In genomic region chr18:79616651-79617518, GRCh38 we compare ENCODE assay signal across 10 cellular contexts.
A peak's percentile ranks its signal among the peaks of the same experiment; 100 is the strongest.
DNase-seq lines count a peak whose midpoint lies in the region; ATAC-seq and TF ChIP-seq lines count a peak whose summit lies in the region.
"Had no signal": no experiment of that assay in that cellular context is flagged by ENCODE, and none has a peak within 500 bp of the region (broad histone marks: within the 10 kb centered on the region; RNA-seq: fewer than 3 reads in every experiment).

No MANE protein-coding gene starts in this region.

- TF ChIP-seq CTCF in HFF-Myc (IDR thresholded peaks at IDR 0.05; ENCODE audit: low read depth, low read length, missing control alignments) (no peak), mesothelial cell of epicardium (IDR thresholded peaks at IDR 0.05; ENCODE audit: unreplicated experiment) (no peak)

- no peaks in the 10 kb centered on the region for H3K36me3 Mint-ChIP-seq in mesothelial cell of epicardium
- H3K36me3 Mint-ChIP-seq in activated CD4-positive, alpha-beta T cell treated with anti-CD3 and anti-CD28 coated beads, Interleukin-2, amount 10 ng/mL, durations not matched to agents 24 days and 14 days (ENCODE audit: low read depth): no peaks in the 10 kb centered on the region

- DNase-seq in HFF-Myc (ENCODE audit: extremely low read depth, low read depth): no peak
- DNase-seq in dedifferentiated amniotic fluid mesenchymal stem cell (ENCODE audit: extremely low spot score): peak; percentile 15
- DNase-seq in iPS-NIHi7 (ENCODE audit: extremely low spot score): peak; percentile 81
- DNase-seq in stimulated activated naive CD8-positive, alpha-beta T cell treated with anti-CD3 and anti-CD28 coated beads, Interleukin-15, Interleukin-2, amounts not matched to agents 100 U/mL and 50 U/mL, for 24 hours: no peak
- no peak for DNase-seq in KG1 (lab: John Stamatoyannopoulos, UW)
- DNase-seq in mesothelial cell of epicardium (ENCODE audit: low spot score in 2 of 2, unreplicated experiment in 2 of 2): no peak
- no peak for DNase-seq in activated CD4-positive, alpha-beta T cell treated with anti-CD3 and anti-CD28 coated beads, Interleukin-2, amount 10 ng/mL, durations not matched to agents 24 days and 14 days
- DNase-seq: DND-41, NCI-H510A treated with DMSO at 0.1 percent for 48 hours had no signal

- intact Hi-C loops in activated CD4-positive, alpha-beta T cell treated with anti-CD3 and anti-CD28 coated beads, Interleukin-2, amount 10 ng/mL, durations not matched to agents 24 days and 14 days (cut with micrococcal nuclease): no loop called here

- peak overlapping the region; percentile 18 for H3K4me3 ChIP-seq in HFF-Myc (replicated peaks; ENCODE audit: low read depth, low read length)

- H3K9me3 Mint-ChIP-seq in mesothelial cell of epicardium: no peaks in the 10 kb centered on the region
- no peaks in the 10 kb centered on the region for H3K9me3 Mint-ChIP-seq in activated CD4-positive, alpha-beta T cell treated with anti-CD3 and anti-CD28 coated beads, Interleukin-2, amount 10 ng/mL, durations not matched to agents 24 days and 14 days

- H3K27ac Mint-ChIP-seq in mesothelial cell of epicardium: no peak overlapping the region
- no peak overlapping the region for H3K27ac Mint-ChIP-seq in activated CD4-positive, alpha-beta T cell treated with anti-CD3 and anti-CD28 coated beads, Interleukin-2, amount 10 ng/mL, durations not matched to agents 24 days and 14 days

- peak; percentile 14 for ATAC-seq in stimulated activated naive CD8-positive, alpha-beta T cell treated with anti-CD3 and anti-CD28 coated beads, Interleukin-15, Interleukin-2, amounts not matched to agents 100 U/mL and 50 U/mL, for 24 hours
- ATAC-seq in GM18498 (IDR thresholded peaks at IDR 0.05; ENCODE audit: unreplicated experiment): no peak

- H3K27me3 Mint-ChIP-seq in mesothelial cell of epicardium (ENCODE audit: low read depth): no peaks in the 10 kb centered on the region
- no peaks in the 10 kb centered on the region for H3K27me3 Mint-ChIP-seq in activated CD4-positive, alpha-beta T cell treated with anti-CD3 and anti-CD28 coated beads, Interleukin-2, amount 10 ng/mL, durations not matched to agents 24 days and 14 days

- H3K4me1 Mint-ChIP-seq in mesothelial cell of epicardium: no peaks in the 10 kb centered on the region
- no peaks in the 10 kb centered on the region for H3K4me1 Mint-ChIP-seq in activated CD4-positive, alpha-beta T cell treated with anti-CD3 and anti-CD28 coated beads, Interleukin-2, amount 10 ng/mL, durations not matched to agents 24 days and 14 days

- no peak overlapping the region for H3K4me3 Mint-ChIP-seq in mesothelial cell of epicardium
- H3K4me3 Mint-ChIP-seq in activated CD4-positive, alpha-beta T cell treated with anti-CD3 and anti-CD28 coated beads, Interleukin-2, amount 10 ng/mL, durations not matched to agents 24 days and 14 days: no peak overlapping the region

Comparison
In these comparisons a context has a peak if more than half of its experiments do, and no peak if none do; other contexts are left out.
1. DNase-seq: peak in dedifferentiated amniotic fluid mesenchymal stem cell (single experiment) and iPS-NIHi7 (single experiment); none in HFF-Myc (single experiment), stimulated activated naive CD8-positive, alpha-beta T cell treated with anti-CD3 and anti-CD28 coated beads, Interleukin-15, Interleukin-2, amounts not matched to agents 100 U/mL and 50 U/mL, for 24 hours (single experiment), KG1 (single experiment), mesothelial cell of epicardium (0 of 2) and activated CD4-positive, alpha-beta T cell treated with anti-CD3 and anti-CD28 coated beads, Interleukin-2, amount 10 ng/mL, durations not matched to agents 24 days and 14 days (single experiment).